In genomic region chr3:11846281-11847034, GRCh38 we compare ENCODE assay signal across 8 cellular contexts. TPM values are rescaled to one million over a fixed set of nuclear protein-coding genes. Genes with fewer than 3 reads are reported as not detected.
DNase-seq lines count a peak whose midpoint lies in the region; ATAC-seq and TF ChIP-seq lines count a peak whose summit lies in the region.

A gene with protein sequence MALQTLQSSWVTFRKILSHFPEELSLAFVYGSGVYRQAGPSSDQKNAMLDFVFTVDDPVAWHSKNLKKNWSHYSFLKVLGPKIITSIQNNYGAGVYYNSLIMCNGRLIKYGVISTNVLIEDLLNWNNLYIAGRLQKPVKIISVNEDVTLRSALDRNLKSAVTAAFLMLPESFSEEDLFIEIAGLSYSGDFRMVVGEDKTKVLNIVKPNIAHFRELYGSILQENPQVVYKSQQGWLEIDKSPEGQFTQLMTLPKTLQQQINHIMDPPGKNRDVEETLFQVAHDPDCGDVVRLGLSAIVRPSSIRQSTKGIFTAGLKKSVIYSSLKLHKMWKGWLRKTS (minus strand): TSS chr3:11846885. CDS start chr3:11846636, 249 bp downstream.

- H3K9me3 ChIP-seq in adipocyte (ENCODE audit: control insufficient read depth, low read length): no peaks in the 10 kb centered on the region
- no peaks in the 10 kb centered on the region for H3K9me3 ChIP-seq in heart left ventricle
- H3K9me3 ChIP-seq in upper lobe of left lung: no peaks in the 10 kb centered on the region

- intact Hi-C loops in heart left ventricle (cut with DNase I): no loop called here
- intact Hi-C loops in posterior cingulate gyrus (cut with DNase I): loop anchor here (5.0 to 10.0 kb wide), 3 partner anchors 129 to 638 kb away; partner anchors contain the start of gene TSEN2

- DNase-seq in NCI-H1105 (lab: John Stamatoyannopoulos, UW) (peak; percentile 60), SW480 (ENCODE audit: low spot score) (peak; percentile 87), adipocyte (ENCODE audit: low read depth) (peak; percentile 97), heart left ventricle (peak; percentile 92 to 96 (median 94)), posterior cingulate gyrus (peak; percentile 85 to 99 (median 94)), upper lobe of left lung (peak; percentile 93)

- peak; percentile 100 for ATAC-seq in HG02642 (IDR thresholded peaks at IDR 0.05; ENCODE audit: poor library complexity, unreplicated experiment)
- peak; percentile 100 for ATAC-seq in heart left ventricle
- ATAC-seq in upper lobe of left lung (ENCODE audit: low FRiP score in 2 of 2): peak; percentile 99 to 100

- H3K4me1 ChIP-seq in adipocyte (ENCODE audit: control insufficient read depth, insufficient read depth, low read length) (peaks cover 20% of the 10 kb centered on the region), heart left ventricle (peaks cover 3 to 30% (median 22%) of the 10 kb centered on the region in 12 donors), upper lobe of left lung (peaks cover 19 to 34% (median 22%) of the 10 kb centered on the region in 4 donors)

- H3K27me3 ChIP-seq in adipocyte (replicated peaks; ENCODE audit: control insufficient read depth, insufficient read depth, low read length): peaks cover 3% of the 10 kb centered on the region
- H3K27me3 ChIP-seq in heart left ventricle: no peaks in the 10 kb centered on the region
- H3K27me3 ChIP-seq in upper lobe of left lung: no peaks in the 10 kb centered on the region

- peak within 1 kb of the TSS; percentile 62 to 96 (median 86) for H3K27ac ChIP-seq in heart left ventricle
- H3K27ac ChIP-seq in upper lobe of left lung: peak within 1 kb of the TSS; percentile 79 to 96 (median 85)

- peak within 1 kb of the TSS; percentile 97 for H3K9ac ChIP-seq in adipocyte (ENCODE audit: low read length)

- TF ChIP-seq CTCF in GM12873 (IDR thresholded peaks at IDR 0.05; ENCODE audit: insufficient read depth, low read depth, low read length, missing control alignments) (peak; percentile 87), heart left ventricle (IDR thresholded peaks at IDR 0.05) (peak; percentile 57 to 96 (median 82)), upper lobe of left lung (IDR thresholded peaks at IDR 0.05) (peak; percentile 77 to 95 (median 91))

- 0% methylated on average over 42 to 58 of the region's 58 CpGs for WGBS in heart left ventricle, 4 donors
- 0 to 1% methylated on average over 13 to 48 of the region's 58 CpGs for WGBS in upper lobe of left lung, 2 donors

- H3K4me3 ChIP-seq in adipocyte (ENCODE audit: low read length) (peak within 1 kb of the TSS; percentile 97), heart left ventricle (peak within 1 kb of the TSS; percentile 65 to 94 (median 84)), upper lobe of left lung (peak within 1 kb of the TSS; percentile 58 to 95 (median 64))

- TF ChIP-seq EP300 in upper lobe of left lung (IDR thresholded peaks at IDR 0.05): peak in 1 of 4 donors; percentile 35

- H3K36me3 ChIP-seq in adipocyte (ENCODE audit: control insufficient read depth, insufficient read depth, low read length, severe bottlenecking) (peaks cover 23% of the 10 kb centered on the region), heart left ventricle (peaks cover 0 to 30% (median 24%) of the 10 kb centered on the region in 9 donors), upper lobe of left lung (peaks cover 13 to 26% (median 18%) of the 10 kb centered on the region in 4 donors)

- peak in 1 of 2 donors; percentile 58 for TF ChIP-seq POLR2A in heart left ventricle (IDR thresholded peaks at IDR 0.05)
- TF ChIP-seq POLR2A in upper lobe of left lung (IDR thresholded peaks at IDR 0.05): peak in 3 of 4 donors; percentile 38 to 81 (median 78)

RNA-seq across cellular contexts. Expression of the gene that starts here (rescaled TPM):
- total RNA-seq in heart left ventricle: 10 to 100 TPM in 5 of 9 donors, 1 to 10 TPM in 4; 4.5 to 12.7 (median 10.4) TPM
- 10 to 100 TPM; 10.9 to 11.2 TPM for polyA plus RNA-seq in heart left ventricle
- total RNA-seq in upper lobe of left lung: 10 to 100 TPM; 13.2 to 38.8 (median 14.9) TPM

Comparison
In these comparisons a context has a peak if more than half of its experiments do, and no peak if none do; other contexts are left out.
1. Peak in every context shown above with its lines: DNase-seq, ATAC-seq, H3K4me3 ChIP-seq and H3K27ac ChIP-seq.